In the genomic region with DNA sequence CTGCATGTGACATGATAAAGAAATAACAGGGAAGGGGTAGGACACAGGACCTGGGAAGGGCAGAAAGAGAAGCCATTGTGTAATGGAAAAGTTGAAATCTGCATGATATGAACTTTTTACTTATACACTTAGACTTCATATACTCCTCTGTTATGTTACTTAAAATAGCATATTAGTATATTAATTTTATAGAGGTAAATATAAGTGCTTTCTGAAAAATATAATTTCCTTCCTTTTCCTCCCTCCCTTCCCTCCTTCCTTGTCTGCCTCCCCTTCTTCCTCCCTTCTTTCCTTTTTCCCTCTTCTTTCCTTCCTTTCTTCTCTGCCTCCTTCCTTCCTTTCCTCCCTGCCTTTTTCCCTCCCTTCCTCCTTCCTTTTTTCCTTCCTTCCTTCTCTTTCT, we compare ENCODE assay signal across 1 cellular context.
TF ChIP-seq lines count a peak whose summit lies in the region.

No MANE protein-coding gene starts in this region.

TF ChIP-seq in K562, 482 proteins besides CTCF, POLR2A, EP300 and RAD21 (continued from another document):
- TF ChIP-seq, protein P1, sequence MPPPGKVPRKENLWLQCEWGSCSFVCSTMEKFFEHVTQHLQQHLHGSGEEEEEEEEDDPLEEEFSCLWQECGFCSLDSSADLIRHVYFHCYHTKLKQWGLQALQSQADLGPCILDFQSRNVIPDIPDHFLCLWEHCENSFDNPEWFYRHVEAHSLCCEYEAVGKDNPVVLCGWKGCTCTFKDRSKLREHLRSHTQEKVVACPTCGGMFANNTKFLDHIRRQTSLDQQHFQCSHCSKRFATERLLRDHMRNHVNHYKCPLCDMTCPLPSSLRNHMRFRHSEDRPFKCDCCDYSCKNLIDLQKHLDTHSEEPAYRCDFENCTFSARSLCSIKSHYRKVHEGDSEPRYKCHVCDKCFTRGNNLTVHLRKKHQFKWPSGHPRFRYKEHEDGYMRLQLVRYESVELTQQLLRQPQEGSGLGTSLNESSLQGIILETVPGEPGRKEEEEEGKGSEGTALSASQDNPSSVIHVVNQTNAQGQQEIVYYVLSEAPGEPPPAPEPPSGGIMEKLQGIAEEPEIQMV (tag; conservative IDR thresholded peaks at IDR 0.05; ENCODE audit: low read depth): no peak
- TF ChIP-seq HNRNPK (IDR thresholded peaks at IDR 0.05; ENCODE audit: low read depth, low read length, poor library complexity, severe bottlenecking) (peak; percentile 66), ILK (tag; IDR thresholded peaks at IDR 0.05; ENCODE audit: borderline replicate concordance, low read depth) (no peak), ZNF324 (CRISPR knock-in tag; IDR thresholded peaks at IDR 0.05) (no peak), EP400 (IDR thresholded peaks at IDR 0.05) (no peak), KLF6 (CRISPR knock-in tag; IDR thresholded peaks at IDR 0.05; ENCODE audit: borderline replicate concordance) (no peak), SP1 (CRISPR knock-in tag; IDR thresholded peaks at IDR 0.05) (no peak), ZNF431 (CRISPR knock-in tag; IDR thresholded peaks at IDR 0.05) (no peak), STAT5B (CRISPR knock-in tag; IDR thresholded peaks at IDR 0.05) (no peak), MEF2A (IDR thresholded peaks at IDR 0.05; ENCODE audit: control insufficient read depth, low read depth, low read length) (no peak), ZFP1 (CRISPR knock-in tag; IDR thresholded peaks at IDR 0.05) (no peak), TRIM28 (IDR thresholded peaks at IDR 0.05) (no peak), SPI1 (IDR thresholded peaks at IDR 0.05; ENCODE audit: borderline replicate concordance, low read depth, low read length) (no peak), ZNF507 (tag; conservative IDR thresholded peaks at IDR 0.05) (no peak), ESRRB (CRISPR knock-in tag; IDR thresholded peaks at IDR 0.05; ENCODE audit: borderline replicate concordance) (no peak)
- TF ChIP-seq, protein P2, sequence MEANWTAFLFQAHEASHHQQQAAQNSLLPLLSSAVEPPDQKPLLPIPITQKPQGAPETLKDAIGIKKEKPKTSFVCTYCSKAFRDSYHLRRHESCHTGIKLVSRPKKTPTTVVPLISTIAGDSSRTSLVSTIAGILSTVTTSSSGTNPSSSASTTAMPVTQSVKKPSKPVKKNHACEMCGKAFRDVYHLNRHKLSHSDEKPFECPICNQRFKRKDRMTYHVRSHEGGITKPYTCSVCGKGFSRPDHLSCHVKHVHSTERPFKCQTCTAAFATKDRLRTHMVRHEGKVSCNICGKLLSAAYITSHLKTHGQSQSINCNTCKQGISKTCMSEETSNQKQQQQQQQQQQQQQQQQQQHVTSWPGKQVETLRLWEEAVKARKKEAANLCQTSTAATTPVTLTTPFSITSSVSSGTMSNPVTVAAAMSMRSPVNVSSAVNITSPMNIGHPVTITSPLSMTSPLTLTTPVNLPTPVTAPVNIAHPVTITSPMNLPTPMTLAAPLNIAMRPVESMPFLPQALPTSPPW (CRISPR knock-in tag; IDR thresholded peaks at IDR 0.05): no peak
- TF ChIP-seq, protein P3, sequence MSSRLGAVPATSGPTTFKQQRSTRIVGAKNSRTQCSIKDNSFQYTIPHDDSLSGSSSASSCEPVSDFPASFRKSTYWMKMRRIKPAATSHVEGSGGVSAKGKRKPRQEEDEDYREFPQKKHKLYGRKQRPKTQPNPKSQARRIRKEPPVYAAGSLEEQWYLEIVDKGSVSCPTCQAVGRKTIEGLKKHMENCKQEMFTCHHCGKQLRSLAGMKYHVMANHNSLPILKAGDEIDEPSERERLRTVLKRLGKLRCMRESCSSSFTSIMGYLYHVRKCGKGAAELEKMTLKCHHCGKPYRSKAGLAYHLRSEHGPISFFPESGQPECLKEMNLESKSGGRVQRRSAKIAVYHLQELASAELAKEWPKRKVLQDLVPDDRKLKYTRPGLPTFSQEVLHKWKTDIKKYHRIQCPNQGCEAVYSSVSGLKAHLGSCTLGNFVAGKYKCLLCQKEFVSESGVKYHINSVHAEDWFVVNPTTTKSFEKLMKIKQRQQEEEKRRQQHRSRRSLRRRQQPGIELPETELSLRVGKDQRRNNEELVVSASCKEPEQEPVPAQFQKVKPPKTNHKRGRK (tag; IDR thresholded peaks at IDR 0.05): peak; percentile 71
- TF ChIP-seq, protein P4, sequence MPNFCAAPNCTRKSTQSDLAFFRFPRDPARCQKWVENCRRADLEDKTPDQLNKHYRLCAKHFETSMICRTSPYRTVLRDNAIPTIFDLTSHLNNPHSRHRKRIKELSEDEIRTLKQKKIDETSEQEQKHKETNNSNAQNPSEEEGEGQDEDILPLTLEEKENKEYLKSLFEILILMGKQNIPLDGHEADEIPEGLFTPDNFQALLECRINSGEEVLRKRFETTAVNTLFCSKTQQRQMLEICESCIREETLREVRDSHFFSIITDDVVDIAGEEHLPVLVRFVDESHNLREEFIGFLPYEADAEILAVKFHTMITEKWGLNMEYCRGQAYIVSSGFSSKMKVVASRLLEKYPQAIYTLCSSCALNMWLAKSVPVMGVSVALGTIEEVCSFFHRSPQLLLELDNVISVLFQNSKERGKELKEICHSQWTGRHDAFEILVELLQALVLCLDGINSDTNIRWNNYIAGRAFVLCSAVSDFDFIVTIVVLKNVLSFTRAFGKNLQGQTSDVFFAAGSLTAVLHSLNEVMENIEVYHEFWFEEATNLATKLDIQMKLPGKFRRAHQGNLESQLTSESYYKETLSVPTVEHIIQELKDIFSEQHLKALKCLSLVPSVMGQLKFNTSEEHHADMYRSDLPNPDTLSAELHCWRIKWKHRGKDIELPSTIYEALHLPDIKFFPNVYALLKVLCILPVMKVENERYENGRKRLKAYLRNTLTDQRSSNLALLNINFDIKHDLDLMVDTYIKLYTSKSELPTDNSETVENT (CRISPR knock-in tag; IDR thresholded peaks at IDR 0.05): no peak
- TF ChIP-seq, protein P5, sequence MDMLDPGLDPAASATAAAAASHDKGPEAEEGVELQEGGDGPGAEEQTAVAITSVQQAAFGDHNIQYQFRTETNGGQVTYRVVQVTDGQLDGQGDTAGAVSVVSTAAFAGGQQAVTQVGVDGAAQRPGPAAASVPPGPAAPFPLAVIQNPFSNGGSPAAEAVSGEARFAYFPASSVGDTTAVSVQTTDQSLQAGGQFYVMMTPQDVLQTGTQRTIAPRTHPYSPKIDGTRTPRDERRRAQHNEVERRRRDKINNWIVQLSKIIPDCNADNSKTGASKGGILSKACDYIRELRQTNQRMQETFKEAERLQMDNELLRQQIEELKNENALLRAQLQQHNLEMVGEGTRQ (CRISPR knock-in tag; IDR thresholded peaks at IDR 0.05): no peak
- TF ChIP-seq, protein P6, sequence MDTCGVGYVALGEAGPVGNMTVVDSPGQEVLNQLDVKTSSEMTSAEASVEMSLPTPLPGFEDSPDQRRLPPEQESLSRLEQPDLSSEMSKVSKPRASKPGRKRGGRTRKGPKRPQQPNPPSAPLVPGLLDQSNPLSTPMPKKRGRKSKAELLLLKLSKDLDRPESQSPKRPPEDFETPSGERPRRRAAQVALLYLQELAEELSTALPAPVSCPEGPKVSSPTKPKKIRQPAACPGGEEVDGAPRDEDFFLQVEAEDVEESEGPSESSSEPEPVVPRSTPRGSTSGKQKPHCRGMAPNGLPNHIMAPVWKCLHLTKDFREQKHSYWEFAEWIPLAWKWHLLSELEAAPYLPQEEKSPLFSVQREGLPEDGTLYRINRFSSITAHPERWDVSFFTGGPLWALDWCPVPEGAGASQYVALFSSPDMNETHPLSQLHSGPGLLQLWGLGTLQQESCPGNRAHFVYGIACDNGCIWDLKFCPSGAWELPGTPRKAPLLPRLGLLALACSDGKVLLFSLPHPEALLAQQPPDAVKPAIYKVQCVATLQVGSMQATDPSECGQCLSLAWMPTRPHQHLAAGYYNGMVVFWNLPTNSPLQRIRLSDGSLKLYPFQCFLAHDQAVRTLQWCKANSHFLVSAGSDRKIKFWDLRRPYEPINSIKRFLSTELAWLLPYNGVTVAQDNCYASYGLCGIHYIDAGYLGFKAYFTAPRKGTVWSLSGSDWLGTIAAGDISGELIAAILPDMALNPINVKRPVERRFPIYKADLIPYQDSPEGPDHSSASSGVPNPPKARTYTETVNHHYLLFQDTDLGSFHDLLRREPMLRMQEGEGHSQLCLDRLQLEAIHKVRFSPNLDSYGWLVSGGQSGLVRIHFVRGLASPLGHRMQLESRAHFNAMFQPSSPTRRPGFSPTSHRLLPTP (IDR thresholded peaks at IDR 0.05; ENCODE audit: borderline replicate concordance, extremely low read depth, insufficient read length): no peak
